In the genomic region with DNA sequence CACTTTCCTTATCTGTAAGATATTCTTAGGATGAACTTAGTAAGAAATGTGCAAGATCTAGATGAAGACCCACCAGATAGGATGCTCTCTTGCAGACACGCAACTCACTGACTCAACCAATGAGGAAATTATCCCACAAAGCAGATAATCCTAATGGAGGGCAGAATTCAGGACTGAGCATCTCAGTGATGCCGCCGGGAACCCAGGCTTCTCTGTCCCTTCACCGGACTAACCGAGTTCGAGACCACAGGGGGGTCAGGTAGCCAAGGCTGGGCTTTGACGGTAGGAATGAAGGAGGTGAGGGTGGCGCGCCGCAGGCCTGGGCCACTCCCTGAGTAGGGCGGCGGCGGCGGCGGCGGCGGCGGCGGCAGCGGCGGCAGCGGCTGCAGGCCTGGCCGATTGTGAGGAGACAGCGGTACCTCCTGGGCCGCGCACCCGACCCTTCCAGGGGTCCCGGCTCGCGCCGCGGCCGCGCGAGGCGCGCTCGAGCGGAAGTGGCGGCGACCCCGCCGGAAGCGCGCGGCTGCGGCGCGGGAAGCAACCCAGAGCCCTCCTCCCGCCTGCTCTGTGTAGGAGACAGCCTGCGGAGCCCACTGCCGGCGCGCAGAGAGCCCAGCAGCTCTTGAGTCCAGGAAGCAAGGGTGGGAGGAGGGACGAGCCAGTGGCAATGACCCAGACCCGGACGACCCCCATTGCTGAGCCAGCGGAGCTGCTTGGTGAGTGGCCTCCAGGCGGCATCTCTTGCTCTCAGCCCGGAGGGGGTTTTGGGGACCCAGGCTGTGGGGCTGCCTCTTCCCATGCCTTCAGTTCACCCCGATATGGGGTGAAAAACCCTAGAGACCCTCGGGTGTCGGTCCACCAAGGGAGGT, we compare ENCODE assay signal across 8 cellular contexts. TPM values are rescaled to one million over a fixed set of nuclear protein-coding genes. Genes with fewer than 3 reads are reported as not detected.
A peak's percentile ranks its signal among the peaks of the same experiment; 100 is the strongest.
DNase-seq lines count a peak whose midpoint lies in the region; ATAC-seq and TF ChIP-seq lines count a peak whose summit lies in the region.

A gene with protein sequence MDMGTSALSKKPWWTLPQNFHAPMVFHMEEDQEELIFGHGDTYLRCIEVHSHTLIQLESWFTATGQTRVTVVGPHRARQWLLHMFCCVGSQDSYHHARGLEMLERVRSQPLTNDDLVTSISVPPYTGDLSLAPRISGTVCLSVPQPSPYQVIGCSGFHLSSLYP (minus strand): TSS at position 496 of the 869 bp plus-strand sequence. CDS start 20,679 bp downstream, outside the sequence.

- H3K36me3 ChIP-seq in A673 (ENCODE audit: insufficient read depth, low read length, poor library complexity, severe bottlenecking) = no peaks in the 10 kb centered on the region
- H3K36me3 ChIP-seq in duodenal mucosa (ENCODE audit: control insufficient read depth in 1 of 2, insufficient read depth in 2 of 2, low read length in 2 of 2) = no peaks in the 10 kb centered on the region

- H3K9me3 ChIP-seq in A673 (ENCODE audit: low read depth, low read length, poor library complexity, severe bottlenecking) (no peaks in the 10 kb centered on the region), duodenal mucosa (ENCODE audit: control insufficient read depth in 1 of 2, low read length in 2 of 2) (no peaks in the 10 kb centered on the region)

- no peaks in the 10 kb centered on the region for H3K9me3 Mint-ChIP-seq in memory B cell

- H3K27me3 Mint-ChIP-seq in memory B cell = no peaks in the 10 kb centered on the region

- H3K4me3 ChIP-seq in A673 (ENCODE audit: low read depth, low read length, poor library complexity, severe bottlenecking) = peak within 1 kb of the TSS; percentile 64
- peak within 1 kb of the TSS; percentile 71 to 80 for H3K4me3 ChIP-seq in duodenal mucosa (ENCODE audit: low read depth in 1 of 2, low read length in 2 of 2)

- ATAC-seq in GM18505 (IDR thresholded peaks at IDR 0.05; ENCODE audit: unreplicated experiment) (peak; percentile 95), HG02970 (IDR thresholded peaks at IDR 0.05; ENCODE audit: low FRiP score, unreplicated experiment) (peak; percentile 80), memory B cell (ENCODE audit: low read depth) (peak; percentile 81)

- H3K27ac Mint-ChIP-seq in memory B cell = no peak within 1 kb of the TSS

- CTCF ChIA-PET in A673 (lab: Charles Lee) = no interaction called here

- no TSS peak for BruUV-seq in A673 (replicated peaks; lab: Mats Ljungman, UMichigan)

- H3K4me3 Mint-ChIP-seq in memory B cell = peak within 1 kb of the TSS; percentile 88

- no peaks in the 10 kb centered on the region for H3K36me3 Mint-ChIP-seq in memory B cell

- TF ChIP-seq POLR2A in GM18505 (IDR thresholded peaks at IDR 0.05; ENCODE audit: borderline replicate concordance, extremely low read depth, insufficient read depth, insufficient read length) = peak; percentile 72

- POLR2A ChIA-PET in A673 (lab: Charles Lee; ENCODE audit: low non-redundant PET) = interaction anchor here (0.7 kb wide), 1 partner anchor 159 kb away, joined by 5 read pairs; no protein-coding TSS in a partner anchor

- DNase-seq in A673 (ENCODE audit: low spot score) = peak; percentile 80
- DNase-seq in NCI-H2171 treated with DMSO at 0.1 percent for 48 hours (lab: John Stamatoyannopoulos, UW) = peak; percentile 53
- DNase-seq in activated CD4-positive, alpha-beta T cell treated with anti-CD3 and anti-CD28 coated beads for 48 hours = peak; percentile 70
- DNase-seq in memory B cell (ENCODE audit: low spot score in 2 of 2) = peak; percentile 7 to 44
- peak; percentile 28 for DNase-seq in stimulated activated CD8-positive, alpha-beta memory T cell treated with anti-CD3 and anti-CD28 coated beads, Interleukin-12 subunit alpha, Interleukin-12 subunit beta, amount 100 ng/mL, for 24 hours (ENCODE audit: extremely low read depth)

- H3K4me1 ChIP-seq in A673 (ENCODE audit: insufficient read depth, low read length, poor library complexity, severe bottlenecking) (peaks cover 8% of the 10 kb centered on the region), duodenal mucosa (ENCODE audit: control insufficient read depth in 1 of 2, insufficient read depth in 2 of 2, low read length in 2 of 2) (peaks cover 0 to 5% of the 10 kb centered on the region in 2 donors)

- H3K27ac ChIP-seq in A673 (ENCODE audit: low read depth, low read length, poor library complexity, severe bottlenecking) (peak within 1 kb of the TSS; percentile 60), duodenal mucosa (ENCODE audit: low read depth, low read length) (no peak within 1 kb of the TSS)

- intact Hi-C loops in A673 (cut with micrococcal nuclease; ENCODE audit: unreplicated experiment) = no loop called here

- H3K27me3 ChIP-seq in A673 (replicated peaks; ENCODE audit: insufficient read depth, low read depth, low read length, poor library complexity) (no peaks in the 10 kb centered on the region), duodenal mucosa (ENCODE audit: control insufficient read depth in 1 of 2, insufficient read depth in 2 of 2, low read length in 2 of 2) (no peaks in the 10 kb centered on the region)

- H3K9ac ChIP-seq in duodenal mucosa (ENCODE audit: low read depth in 1 of 2, low read length in 2 of 2) = peak within 1 kb of the TSS; percentile 66 to 70

- 0 out of 2 replicates have a peak, but pooled peaks have one; percentile 19 for TF ChIP-seq CTCF in A673 (conservative IDR thresholded peaks at IDR 0.05; ENCODE audit: low read depth, low read length)

- H3K4me1 Mint-ChIP-seq in memory B cell = peaks cover 25% of the 10 kb centered on the region

RNA-seq across cellular contexts. Expression of the gene that starts here (rescaled TPM):
- total RNA-seq in A673 (2021) = 11.1 TPM in 2 replicates

Comparison
In these comparisons a context has a peak if more than half of its experiments do, and no peak if none do; other contexts are left out.
1. DNase-seq: peak in every context shown above with its lines; median percentile 80 in A673; 70 in activated CD4-positive, alpha-beta T cell treated with anti-CD3 and anti-CD28 coated beads for 48 hours; 53 in NCI-H2171 treated with DMSO at 0.1 percent for 48 hours; 28 in stimulated activated CD8-positive, alpha-beta memory T cell treated with anti-CD3 and anti-CD28 coated beads, Interleukin-12 subunit alpha, Interleukin-12 subunit beta, amount 100 ng/mL, for 24 hours; 26 in memory B cell.